ENCODE assay signal across 8 cellular contexts in the genomic region with DNA sequence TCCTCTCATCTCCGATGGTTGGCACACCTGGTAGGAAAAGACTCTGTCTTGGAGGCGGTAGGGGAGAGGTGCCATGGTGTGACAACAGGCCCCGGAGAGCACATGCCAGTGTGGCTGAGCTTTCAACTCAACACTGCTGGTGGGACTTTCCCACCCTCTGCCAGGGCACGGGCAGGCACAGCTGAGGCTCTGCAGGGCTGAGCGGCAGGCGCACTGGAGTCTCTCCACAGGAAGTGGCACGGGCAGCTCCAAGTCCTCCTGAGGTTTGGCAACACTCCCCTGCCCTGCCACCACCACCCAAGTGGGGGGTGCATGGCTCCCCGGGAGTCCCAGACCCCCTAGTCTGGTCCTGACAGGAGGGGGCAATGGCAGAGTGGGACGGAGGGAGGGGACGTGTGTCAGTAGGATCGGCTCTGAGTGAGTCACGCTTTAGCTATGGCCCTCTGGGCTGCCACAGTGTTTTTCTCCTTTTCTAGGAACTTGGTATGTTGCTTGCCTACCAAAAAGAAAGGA. TPM values are rescaled to one million over a fixed set of nuclear protein-coding genes. Genes with fewer than 3 reads are reported as not detected.
DNase-seq lines count a peak whose midpoint lies in the region; ATAC-seq and TF ChIP-seq lines count a peak whose summit lies in the region.

No MANE protein-coding gene starts in this region.

- no peaks in the 10 kb centered on the region for H3K9me3 Mint-ChIP-seq in naive thymus-derived CD4-positive, alpha-beta T cell
- H3K9me3 Mint-ChIP-seq in Caco-2 (ENCODE audit: unreplicated experiment), result no peaks in the 10 kb centered on the region

- peaks cover 6 to 38% (median 33%) of the 10 kb centered on the region in 7 donors for H3K4me1 Mint-ChIP-seq in naive thymus-derived CD4-positive, alpha-beta T cell
- H3K4me1 Mint-ChIP-seq in Caco-2 (ENCODE audit: low read depth, unreplicated experiment), result no peaks in the 10 kb centered on the region

- H3K4me3 Mint-ChIP-seq in naive thymus-derived CD4-positive, alpha-beta T cell, result peak overlapping the region; percentile 17 to 74 (median 50)
- no peak overlapping the region for H3K4me3 Mint-ChIP-seq in Caco-2 (ENCODE audit: unreplicated experiment)

- BruUV-seq in Caco-2 (replicated peaks; lab: Mats Ljungman, UMichigan), result no TSS peak

- POLR2A ChIA-PET in naive thymus-derived CD4-positive, alpha-beta T cell (lab: Charles Lee), result interaction anchor here (0.6 to 13.8 kb wide), 9 partner anchors 10 to 809 kb away, joined by 3 to 155 read pairs (median 4); partner anchors contain the start of gene LSM10
- POLR2A ChIA-PET in Caco-2 (lab: Charles Lee), result interaction anchor here (0.6 kb wide), 1 partner anchor 74 kb away, joined by 5 read pairs; no protein-coding TSS in a partner anchor

- no peak for TF ChIP-seq CTCF in Caco-2 (IDR thresholded peaks at IDR 0.05; ENCODE audit: insufficient read depth in 1 of 2, low read depth in 1 of 2, low read length in 1 of 2, severe bottlenecking in 1 of 2, unreplicated experiment in 1 of 2)

- H3K27me3 ChIP-seq in naive thymus-derived CD4-positive, alpha-beta T cell (ENCODE audit: control insufficient read depth in 2 of 2, insufficient read depth in 2 of 2, low read length in 2 of 2), result no peaks in the 10 kb centered on the region
- H3K27me3 ChIP-seq in Caco-2 (replicated peaks; ENCODE audit: control insufficient read depth, insufficient read depth, low read length), result no peaks in the 10 kb centered on the region

- H3K4me3 ChIP-seq in naive thymus-derived CD4-positive, alpha-beta T cell (ENCODE audit: low read length), result no peak overlapping the region
- no peak overlapping the region for H3K4me3 ChIP-seq in Caco-2 (ENCODE audit: low read depth, low read length)

- peak; percentile 96 for ATAC-seq in naive thymus-derived CD4-positive, alpha-beta T cell
- ATAC-seq in HG03135 (IDR thresholded peaks at IDR 0.05; ENCODE audit: unreplicated experiment) (no peak), GM19324 (IDR thresholded peaks at IDR 0.05; ENCODE audit: low FRiP score, unreplicated experiment) (no peak)

- peak; percentile 90 for DNase-seq in GM03348 (ENCODE audit: low spot score)
- peak; percentile 60 for DNase-seq in activated CD4-positive, CD25-positive, alpha-beta regulatory T cell treated with anti-CD3 and anti-CD28 coated beads, Interleukin-2, amount 50 U/mL, for 72 hours
- peak; percentile 84 for DNase-seq in dedifferentiated amniotic fluid mesenchymal stem cell (ENCODE audit: extremely low spot score)
- peak in 8 of 9 donors; percentile 43 to 75 (median 52) for DNase-seq in naive thymus-derived CD4-positive, alpha-beta T cell
- DNase-seq in Caco-2, result no peak
- DNase-seq in SHP77 treated with DMSO at 0.1 percent for 48 hours (lab: John Stamatoyannopoulos, UW), result no peak

- peaks cover 0 to 23% (median 18%) of the 10 kb centered on the region in 5 donors for H3K36me3 Mint-ChIP-seq in naive thymus-derived CD4-positive, alpha-beta T cell
- peaks cover 17% of the 10 kb centered on the region for H3K36me3 Mint-ChIP-seq in Caco-2 (ENCODE audit: insufficient read depth, unreplicated experiment)

- H3K36me3 ChIP-seq in naive thymus-derived CD4-positive, alpha-beta T cell (ENCODE audit: control insufficient read depth in 2 of 3, insufficient read depth in 3 of 3, low read length in 3 of 3), result peaks cover 6 to 64% (median 10%) of the 10 kb centered on the region in 3 experiments
- 0 out of 2 replicates have a peak, but pooled peaks cover 1% of the 10 kb centered on the region for H3K36me3 ChIP-seq in Caco-2 (ENCODE audit: control insufficient read depth, insufficient read depth, low read length)

- H3K9me3 ChIP-seq in naive thymus-derived CD4-positive, alpha-beta T cell (ENCODE audit: control insufficient read depth in 2 of 3, low read length in 3 of 3), result no peaks in the 10 kb centered on the region
- no peaks in the 10 kb centered on the region for H3K9me3 ChIP-seq in Caco-2

- CTCF ChIA-PET in naive thymus-derived CD4-positive, alpha-beta T cell (lab: Charles Lee), result interaction anchor here (0.6 to 7.6 kb wide), 9 partner anchors 8 to 71 kb away, joined by 3 to 115 read pairs (median 5); no protein-coding TSS in a partner anchor
- CTCF ChIA-PET in Caco-2 (lab: Charles Lee), result interaction anchor here (1.3 kb wide), 1 partner anchor 18 kb away, joined by 3 read pairs; no protein-coding TSS in a partner anchor

- peak overlapping the region; percentile 50 for H3K27ac ChIP-seq in naive thymus-derived CD4-positive, alpha-beta T cell (ENCODE audit: low read depth, low read length)

- H3K27me3 Mint-ChIP-seq in naive thymus-derived CD4-positive, alpha-beta T cell, result no peaks in the 10 kb centered on the region
- H3K27me3 Mint-ChIP-seq in Caco-2 (ENCODE audit: insufficient read depth, unreplicated experiment), result no peaks in the 10 kb centered on the region

- H3K27ac Mint-ChIP-seq in naive thymus-derived CD4-positive, alpha-beta T cell, result peak overlapping the region; percentile 75 to 94 (median 87)
- H3K27ac Mint-ChIP-seq in Caco-2 (ENCODE audit: unreplicated experiment), result no peak overlapping the region

- intact Hi-C loops in naive thymus-derived CD4-positive, alpha-beta T cell (cut with micrococcal nuclease), result loop anchor here (1.0 to 2.0 kb wide), 6 partner anchors 10 to 70 kb away; partner anchors contain the start of gene LSM10 (in 1 of the 2)
- intact Hi-C loops in Caco-2 (cut with micrococcal nuclease; ENCODE audit: unreplicated experiment), result no loop called here

- peaks cover 4 to 22% of the 10 kb centered on the region in 2 donors for H3K4me1 ChIP-seq in naive thymus-derived CD4-positive, alpha-beta T cell (ENCODE audit: control insufficient read depth in 2 of 2, insufficient read depth in 2 of 2, low read length in 2 of 2)
- H3K4me1 ChIP-seq in Caco-2, result no peaks in the 10 kb centered on the region

RNA-seq across cellular contexts. Expression of gene EVA1B, which starts 27.3 kb away (rescaled TPM):
- 10 to 100 TPM in 1 of 5 experiments, 1 to 10 TPM in 4; 1.5 to 12.5 (median 2.2) TPM for total RNA-seq in naive thymus-derived CD4-positive, alpha-beta T cell
- polyA plus RNA-seq in naive thymus-derived CD4-positive, alpha-beta T cell, result under 1 TPM; 0.43 to 0.66 TPM
- 4.1 and 5.5 TPM in 2 replicates for total RNA-seq in Caco-2 (2022)

RNA-seq across cellular contexts. Expression of gene STK40, which starts 35.0 kb away (rescaled TPM):
- 10 to 100 TPM; 27.6 to 56.8 (median 48.2) TPM for total RNA-seq in naive thymus-derived CD4-positive, alpha-beta T cell
- 10 to 100 TPM; 28.0 to 43.1 TPM for polyA plus RNA-seq in naive thymus-derived CD4-positive, alpha-beta T cell
- 26.7 and 29.7 TPM in 2 replicates for total RNA-seq in Caco-2 (2022)

RNA-seq across cellular contexts. Expression of gene SH3D21, which starts 44.5 kb away (rescaled TPM):
- 10 to 100 TPM in 1 of 5 experiments, 1 to 10 TPM in 4; 2.7 to 21.7 (median 3.1) TPM for total RNA-seq in naive thymus-derived CD4-positive, alpha-beta T cell
- under 1 TPM; 0.17 to 0.37 TPM for polyA plus RNA-seq in naive thymus-derived CD4-positive, alpha-beta T cell
- total RNA-seq in Caco-2 (2022), result 12.1 and 12.4 TPM in 2 replicates

RNA-seq across cellular contexts. Expression of gene LSM10, which starts 47.0 kb away (rescaled TPM):
- total RNA-seq in naive thymus-derived CD4-positive, alpha-beta T cell, result 10 to 100 TPM; 21.9 to 49.7 (median 35.7) TPM
- 100 to 1,000 TPM; 106 to 144 TPM for polyA plus RNA-seq in naive thymus-derived CD4-positive, alpha-beta T cell
- total RNA-seq in Caco-2 (2022), result 19.6 and 20.7 TPM in 2 replicates

Comparison
In these comparisons a context has a peak if more than half of its experiments do, and no peak if none do; other contexts are left out.
1. DNase-seq: peak in GM03348 (single experiment), activated CD4-positive, CD25-positive, alpha-beta regulatory T cell treated with anti-CD3 and anti-CD28 coated beads, Interleukin-2, amount 50 U/mL, for 72 hours (single experiment), dedifferentiated amniotic fluid mesenchymal stem cell (single experiment) and naive thymus-derived CD4-positive, alpha-beta T cell (8 of 9); none in Caco-2 (0 of 2) and SHP77 treated with DMSO at 0.1 percent for 48 hours (single experiment).